ENCODE assay signal across 29 cellular contexts in genomic region chr15:59330649-59331048, GRCh38. TPM values are rescaled to one million over a fixed set of nuclear protein-coding genes. Genes with fewer than 3 reads are reported as not detected.
A peak's percentile ranks its signal among the peaks of the same experiment; 100 is the strongest.
DNase-seq lines count a peak whose midpoint lies in the region; ATAC-seq and TF ChIP-seq lines count a peak whose summit lies in the region.
"Had no signal": no experiment of that assay in that cellular context is flagged by ENCODE, and none has a peak within 500 bp of the region (broad histone marks: within the 10 kb centered on the region; RNA-seq: fewer than 3 reads in every experiment).

No MANE protein-coding gene starts in this region.

- TF ChIP-seq EP300 in ovary (IDR thresholded peaks at IDR 0.05): no peak

- no peak overlapping the region for H3K4me3 Mint-ChIP-seq in dendritic cell treated with granulocyte-macrophage colony-stimulating factor and Interleukin-4, amounts not matched to agents 40 ng/mL and 50 ng/mL, for 4 days
- H3K4me3 Mint-ChIP-seq in naive B cell (peak overlapping the region in 1 of 8 donors; percentile 23), endodermal cell (no peak overlapping the region)
- H3K4me3 Mint-ChIP-seq: activated naive CD8-positive, alpha-beta T cell treated with anti-CD3 and anti-CD28 coated beads for 36 hours; CD8-positive, alpha-beta T cell; central memory CD8-positive, alpha-beta T cell; neural progenitor cell; T-helper 17 cell had no signal

- no peak overlapping the region for H3K9ac ChIP-seq in endodermal cell (ENCODE audit: extremely low read depth, low read length, poor library complexity, severe bottlenecking)
- H3K9ac ChIP-seq: neural progenitor cell, SK-N-SH had no signal

- no peaks in the 10 kb centered on the region for H3K9me3 Mint-ChIP-seq in dendritic cell treated with granulocyte-macrophage colony-stimulating factor and Interleukin-4, amounts not matched to agents 40 ng/mL and 50 ng/mL, for 4 days
- H3K9me3 Mint-ChIP-seq in naive B cell (no peaks in the 10 kb centered on the region), endodermal cell (no peaks in the 10 kb centered on the region)
- H3K9me3 Mint-ChIP-seq: activated naive CD8-positive, alpha-beta T cell treated with anti-CD3 and anti-CD28 coated beads for 36 hours; CD8-positive, alpha-beta T cell; central memory CD8-positive, alpha-beta T cell; neural progenitor cell had no signal

- 85% methylated on average over 7 to 8 of the region's 8 CpGs for WGBS in endodermal cell (ENCODE audit: insufficient coverage in 1 of 2, insufficient read length in 1 of 2), 2 experiments
- WGBS in ovary, 3 donors: 83 to 92% (median 90%) methylated on average over 8 of the region's 8 CpGs

- H3K79me2 ChIP-seq in ACC112 (ENCODE audit: control insufficient read depth, insufficient read depth, low read length, unreplicated experiment) (peaks cover 85% of the 10 kb centered on the region), OCI-LY7 (ENCODE audit: insufficient read depth, low read depth, low read length) (no peaks in the 10 kb centered on the region)

- H3K27me3 ChIP-seq in ACC112 (ENCODE audit: insufficient read depth, low read length): no peaks in the 10 kb centered on the region
- H3K27me3 ChIP-seq in endodermal cell (ENCODE audit: control insufficient read depth, insufficient read depth, low read length, poor library complexity, severe bottlenecking): no peaks in the 10 kb centered on the region
- H3K27me3 ChIP-seq in ovary: no peaks in the 10 kb centered on the region
- H3K27me3 ChIP-seq: neural progenitor cell, sigmoid colon, testis, uterus had no signal

- H3K4me2 ChIP-seq in OCI-LY7 (ENCODE audit: low read length): peak overlapping the region; percentile 18; the same call in 1 of the 2 replicates
- H3K4me2 ChIP-seq: neural progenitor cell had no signal

- H3K36me3 Mint-ChIP-seq in dendritic cell treated with granulocyte-macrophage colony-stimulating factor and Interleukin-4, amounts not matched to agents 40 ng/mL and 50 ng/mL, for 4 days (ENCODE audit: low read depth): peaks cover under 1% of the 10 kb centered on the region
- H3K36me3 Mint-ChIP-seq in naive B cell (no peaks in the 10 kb centered on the region), endodermal cell (ENCODE audit: low read depth) (no peaks in the 10 kb centered on the region)
- H3K36me3 Mint-ChIP-seq: activated naive CD8-positive, alpha-beta T cell treated with anti-CD3 and anti-CD28 coated beads for 36 hours; CD8-positive, alpha-beta T cell; neural progenitor cell had no signal

- H3K27me3 Mint-ChIP-seq in dendritic cell treated with granulocyte-macrophage colony-stimulating factor and Interleukin-4, amounts not matched to agents 40 ng/mL and 50 ng/mL, for 4 days: no peaks in the 10 kb centered on the region
- no peaks in the 10 kb centered on the region for H3K27me3 Mint-ChIP-seq in naive B cell
- H3K27me3 Mint-ChIP-seq in endodermal cell (ENCODE audit: insufficient read depth): no peaks in the 10 kb centered on the region
- H3K27me3 Mint-ChIP-seq: activated naive CD8-positive, alpha-beta T cell treated with anti-CD3 and anti-CD28 coated beads for 36 hours; progenitor cell of endocrine pancreas had no signal

- H3K9me2 ChIP-seq in OCI-LY7 (ENCODE audit: insufficient read depth, low read length): no peaks in the 10 kb centered on the region
- H3K9me2 ChIP-seq: SK-N-SH had no signal

- no peaks in the 10 kb centered on the region for H3K36me3 ChIP-seq in ACC112 (ENCODE audit: insufficient read depth, low read length)
- H3K36me3 ChIP-seq in OCI-LY7 (ENCODE audit: insufficient read depth, low read length): no peaks in the 10 kb centered on the region
- H3K36me3 ChIP-seq in endodermal cell (ENCODE audit: control insufficient read depth, insufficient read depth, low read length): no peaks in the 10 kb centered on the region
- no peaks in the 10 kb centered on the region for H3K36me3 ChIP-seq in ovary
- H3K36me3 ChIP-seq: neural progenitor cell, sigmoid colon, uterus had no signal

- no peak for DNase-seq in OCI-LY7 (ENCODE audit: low spot score)
- no peak for DNase-seq in naive B cell
- DNase-seq in NCI-H2227 treated with DMSO at 0.1 percent for 48 hours (lab: John Stamatoyannopoulos, UW): no peak
- DNase-seq in endodermal cell: no peak
- no peak for DNase-seq in ovary
- DNase-seq: 8988T; activated CD4-positive, alpha-beta T cell treated with anti-CD3 and anti-CD28 coated beads for 4 hours; activated CD8-positive, alpha-beta memory T cell treated with anti-CD3 and anti-CD28 coated beads for 24 hours; activated effector memory CD4-positive, alpha-beta T cell treated with anti-CD3 and anti-CD28 coated beads, Interleukin-2, amount 50 U/mL, for 16 hours; activated naive CD8-positive, alpha-beta T cell treated with anti-CD3 and anti-CD28 coated beads for 36 hours; AML-193; CD8-positive, alpha-beta T cell; Kasumi-1; NCI-H1436; NCI-H2107; NCI-H446; OCI-M1; sigmoid colon; SK-N-SH; stimulated activated naive CD4-positive, alpha-beta T cell treated with Interleukin-2 at 50 U/mL for 16 hours; T-helper 17 cell; testis; uterus had no signal

- H3K4me1 Mint-ChIP-seq in dendritic cell treated with granulocyte-macrophage colony-stimulating factor and Interleukin-4, amounts not matched to agents 40 ng/mL and 50 ng/mL, for 4 days (ENCODE audit: low read depth): peaks cover 70% of the 10 kb centered on the region
- peaks cover 62 to 94% (median 84%) of the 10 kb centered on the region in 3 donors for H3K4me1 Mint-ChIP-seq in naive B cell
- H3K4me1 Mint-ChIP-seq in endodermal cell: peaks cover 24% of the 10 kb centered on the region

- H3K9me3 ChIP-seq in OCI-LY7 (ENCODE audit: low read length) (no peaks in the 10 kb centered on the region), endodermal cell (ENCODE audit: control insufficient read depth, low read length) (no peaks in the 10 kb centered on the region), ovary (no peaks in the 10 kb centered on the region)
- H3K9me3 ChIP-seq: sigmoid colon, SK-N-SH, testis, uterus had no signal

- TF ChIP-seq CTCF in OCI-LY7 (conservative IDR thresholded peaks at IDR 0.05; ENCODE audit: low read length) (no peak), endodermal cell (conservative IDR thresholded peaks at IDR 0.05) (no peak), ovary (IDR thresholded peaks at IDR 0.05) (no peak)

- H2AFZ ChIP-seq in ACC112 (ENCODE audit: low read length, unreplicated experiment) (no peak overlapping the region), OCI-LY7 (ENCODE audit: low read length) (no peak overlapping the region)
- H2AFZ ChIP-seq: neural progenitor cell had no signal

- CTCF ChIA-PET in OCI-LY7 (lab: Charles Lee; ENCODE audit: unreplicated experiment): no interaction called here

- no peak overlapping the region for H3K4me3 ChIP-seq in ACC112 (ENCODE audit: low read depth, low read length)
- H3K4me3 ChIP-seq in OCI-LY7 (ENCODE audit: low read depth, low read length, poor library complexity, severe bottlenecking): no peak overlapping the region
- H3K4me3 ChIP-seq in endodermal cell (ENCODE audit: low read length): no peak overlapping the region
- no peak overlapping the region for H3K4me3 ChIP-seq in ovary
- H3K4me3 ChIP-seq: neural progenitor cell, sigmoid colon, testis, uterus had no signal

- H3K27ac Mint-ChIP-seq in dendritic cell treated with granulocyte-macrophage colony-stimulating factor and Interleukin-4, amounts not matched to agents 40 ng/mL and 50 ng/mL, for 4 days: peak overlapping the region; percentile 2
- H3K27ac Mint-ChIP-seq in naive B cell (peak overlapping the region in 4 of 6 donors; percentile 34 to 55 (median 51)), endodermal cell (no peak overlapping the region)
- H3K27ac Mint-ChIP-seq: activated naive CD8-positive, alpha-beta T cell treated with anti-CD3 and anti-CD28 coated beads for 36 hours; CD8-positive, alpha-beta T cell; neural progenitor cell; progenitor cell of endocrine pancreas; T-helper 17 cell had no signal

- BruUV-seq in OCI-LY7 (replicated peaks; lab: Mats Ljungman, UMichigan): no TSS peak

- ATAC-seq in naive B cell (ENCODE audit: low read depth in 2 of 2): no peak
- ATAC-seq in GM19023 (IDR thresholded peaks at IDR 0.05; ENCODE audit: unreplicated experiment): no peak
- ATAC-seq: CD8-positive, alpha-beta T cell; T-helper 17 cell had no signal

- no peaks in the 10 kb centered on the region for H4K20me1 ChIP-seq in OCI-LY7 (ENCODE audit: insufficient read depth, low read length)

- intact Hi-C loops in OCI-LY7 (cut with micrococcal nuclease; ENCODE audit: unreplicated experiment): no loop called here
- intact Hi-C loops in dendritic cell treated with granulocyte-macrophage colony-stimulating factor and Interleukin-4, amounts not matched to agents 40 ng/mL and 50 ng/mL, for 4 days (cut with micrococcal nuclease): no loop called here
- intact Hi-C loops in ovary (cut with DNase I): no loop called here

- H3K27ac ChIP-seq in ACC112 (ENCODE audit: low read depth, low read length): peak overlapping the region; percentile 78
- H3K27ac ChIP-seq in OCI-LY7 (ENCODE audit: low read depth, low read length, poor library complexity, severe bottlenecking): no peak overlapping the region
- no peak overlapping the region for H3K27ac ChIP-seq in endodermal cell (ENCODE audit: low read depth, low read length)
- H3K27ac ChIP-seq in ovary: no peak overlapping the region
- H3K27ac ChIP-seq: neural progenitor cell, sigmoid colon, testis, uterus had no signal

- H3K4me1 ChIP-seq in ACC112 (ENCODE audit: control insufficient read depth, insufficient read depth, low read length, unreplicated experiment) (peaks cover 40% of the 10 kb centered on the region), OCI-LY7 (ENCODE audit: insufficient read depth, low read length, poor library complexity, severe bottlenecking) (peaks cover 9% of the 10 kb centered on the region), endodermal cell (ENCODE audit: control insufficient read depth, insufficient read depth, low read length) (no peaks in the 10 kb centered on the region), ovary (ENCODE audit: insufficient read depth) (peaks cover 4% of the 10 kb centered on the region)

- POLR2A ChIA-PET in OCI-LY7 (lab: Charles Lee): interaction anchor here (0.7 to 0.8 kb wide), 2 partner anchors 44 to 198 kb away, joined by 3 read pairs; no protein-coding TSS in a partner anchor

- no peak for TF ChIP-seq POLR2A in ovary (IDR thresholded peaks at IDR 0.05)

RNA-seq across cellular contexts. Expression of gene MYO1E, which starts 42.0 kb away (rescaled TPM):
- 0.72 and 1.5 TPM in 2 replicates for total RNA-seq in OCI-LY7 (2014; rRNA removed; shearing (Covaris generic))
- total RNA-seq in OCI-LY7 (2022) (17.3 and 26.5 TPM in 2 replicates), endodermal cell (10 to 100 TPM; 47.8 to 65.6 TPM), ovary (10 to 100 TPM; 27.3 to 55.3 (median 44.8) TPM)
- polyA plus RNA-seq in naive B cell (ENCODE audit: low read depth in 6 of 6) (10 to 100 TPM; 32.4 to 80.0 (median 45.3) TPM), ovary (10 to 100 TPM; 11.6 to 96.0 TPM)
- polyA plus RNA-seq in endodermal cell (2013, experiment 1 of 2): 22.1 TPM
- polyA plus RNA-seq in endodermal cell (2013, experiment 2 of 2): 17.6 TPM
